In genomic region chr3:107982165-107982564, GRCh38 we compare ENCODE assay signal across 24 cellular contexts.
A peak's percentile ranks its signal among the peaks of the same experiment; 100 is the strongest.
DNase-seq lines count a peak whose midpoint lies in the region; ATAC-seq and TF ChIP-seq lines count a peak whose summit lies in the region.
"Had no signal": no experiment of that assay in that cellular context is flagged by ENCODE, and none has a peak within 500 bp of the region (broad histone marks: within the 10 kb centered on the region; RNA-seq: fewer than 3 reads in every experiment).

No MANE protein-coding gene starts in this region.

- 91% methylated on average over 1 of the region's 1 CpG for WGBS in SK-N-SH (ENCODE audit: low lambda C conversion rate)
- WGBS in neuronal stem cell (ENCODE audit: extremely low coverage in 2 of 2, insufficient read length in 2 of 2, insufficient replicate concordance in 1 of 2), 2 donors = no CpG with 5 or more reads among the region's 1 CpG
- WGBS in aorta, 2 donors = 64 to 68% methylated on average over 1 of the region's 1 CpG

- H2BK5ac ChIP-seq in neuronal stem cell (ENCODE audit: low read length) = no peak overlapping the region

- no peak for TF ChIP-seq EP300 in SK-N-SH (IDR thresholded peaks at IDR 0.05; ENCODE audit: borderline replicate concordance in 1 of 2, low read depth in 1 of 2, low read length in 1 of 2)

- peak overlapping the region; percentile 89 for H3K27ac Mint-ChIP-seq in endothelial cell (ENCODE audit: unreplicated experiment)
- H3K27ac Mint-ChIP-seq: activated CD4-positive, alpha-beta T cell treated with anti-CD3 and anti-CD28 coated beads for 36 hours; activated T-cell treated with anti-CD3 and anti-CD28 coated beads, Interleukin-2, amount 50 U/mL, for 24 hours; nephron progenitor cell; stimulated activated naive CD8-positive, alpha-beta T cell treated with anti-CD3 and anti-CD28 coated beads, Interleukin-15, Interleukin-2, amounts not matched to agents 100 ng/mL and 50 ng/mL, for 24 hours had no signal

- peaks cover 4% of the 10 kb centered on the region for H3K27me3 Mint-ChIP-seq in endothelial cell (ENCODE audit: unreplicated experiment)
- H3K27me3 Mint-ChIP-seq: activated CD4-positive, alpha-beta T cell treated with anti-CD3 and anti-CD28 coated beads for 36 hours; activated T-cell treated with anti-CD3 and anti-CD28 coated beads, Interleukin-2, amount 50 U/mL, for 24 hours; stimulated activated naive CD8-positive, alpha-beta T cell treated with anti-CD3 and anti-CD28 coated beads, Interleukin-15, Interleukin-2, amounts not matched to agents 100 ng/mL and 50 ng/mL, for 24 hours had no signal

- no peak overlapping the region for H3K14ac ChIP-seq in neuronal stem cell (ENCODE audit: low read length)

- H2BK120ac ChIP-seq in neuronal stem cell (ENCODE audit: low read depth, low read length) = no peak overlapping the region

- H4K20me1 ChIP-seq in SK-N-SH (ENCODE audit: insufficient read depth) = no peaks in the 10 kb centered on the region

- H3K9ac ChIP-seq in SK-N-SH (no peak overlapping the region), neuronal stem cell (ENCODE audit: low read depth, low read length, poor library complexity) (no peak overlapping the region)

- peaks cover 16% of the 10 kb centered on the region for H3F3A ChIP-seq in SK-N-SH (replicated peaks; ENCODE audit: insufficient read depth)

- H3K9me3 ChIP-seq in SK-N-SH (no peaks in the 10 kb centered on the region), neuronal stem cell (replicated peaks in 1 of 2; ENCODE audit: control insufficient read depth in 2 of 2, insufficient read depth in 1 of 2, low read depth in 1 of 2, low read length in 2 of 2) (no peaks in the 10 kb centered on the region), BE2C (no peaks in the 10 kb centered on the region), aorta (ENCODE audit: control insufficient read depth, low read length) (no peaks in the 10 kb centered on the region)
- H3K9me3 ChIP-seq: adrenal gland, MG63, sigmoid colon had no signal

- H2AFZ ChIP-seq in SK-N-SH (ENCODE audit: low read depth) (peak overlapping the region; percentile 31; the same call in 1 of the 2 replicates), neuronal stem cell (ENCODE audit: low read length) (peak overlapping the region; percentile 79)

- no peak overlapping the region for H2BK12ac ChIP-seq in neuronal stem cell (ENCODE audit: low read length)

- DNase-seq in SK-N-SH (no peak), NCI-H69 (lab: John Stamatoyannopoulos, UW) (peak; percentile 52), endothelial cell (ENCODE audit: low spot score) (no peak), neuronal stem cell (ENCODE audit: low spot score) (no peak), BE2C (no peak), aorta (no peak)
- DNase-seq: 8988T; activated CD4-positive, alpha-beta T cell treated with anti-CD3 and anti-CD28 coated beads for 36 hours; activated T-cell treated with anti-CD3 and anti-CD28 coated beads, Interleukin-2, amount 50 U/mL, for 24 hours; DMS79; GF-D8; glutamatergic neuron; GOT3; NCI-H1417 treated with DMSO at 0.1 percent for 48 hours; NCI-H2107; nephron progenitor cell; SHP77 treated with DMSO at 0.1 percent for 48 hours; sigmoid colon; stimulated activated CD4-positive, alpha-beta T cell treated with anti-CD3 and anti-CD28 coated beads, Interleukin-15, amount 100 ng/mL, for 24 hours had no signal

- H3K4me3 Mint-ChIP-seq in endothelial cell (ENCODE audit: unreplicated experiment) = no peak overlapping the region
- H3K4me3 Mint-ChIP-seq: activated CD4-positive, alpha-beta T cell treated with anti-CD3 and anti-CD28 coated beads for 36 hours; activated T-cell treated with anti-CD3 and anti-CD28 coated beads, Interleukin-2, amount 50 U/mL, for 24 hours; nephron progenitor cell; stimulated activated naive CD8-positive, alpha-beta T cell treated with anti-CD3 and anti-CD28 coated beads, Interleukin-15, Interleukin-2, amounts not matched to agents 100 ng/mL and 50 ng/mL, for 24 hours had no signal

- H3K36me3 ChIP-seq in SK-N-SH (replicated peaks in 1 of 2; ENCODE audit: control insufficient read depth in 1 of 2, insufficient read depth in 2 of 2, low read length in 1 of 2) (no peaks in the 10 kb centered on the region), neuronal stem cell (replicated peaks in 1 of 2; ENCODE audit: control insufficient read depth in 2 of 2, insufficient read depth in 2 of 2, low read length in 2 of 2) (no peaks in the 10 kb centered on the region), BE2C (no peaks in the 10 kb centered on the region), aorta (ENCODE audit: control insufficient read depth in 1 of 2, insufficient read depth in 2 of 2, low read length in 1 of 2) (no peaks in the 10 kb centered on the region)
- H3K36me3 ChIP-seq: adrenal gland, MG63, sigmoid colon had no signal

- H3K27me3 ChIP-seq in SK-N-SH (ENCODE audit: insufficient read depth) (no peaks in the 10 kb centered on the region), neuronal stem cell (ENCODE audit: control insufficient read depth in 3 of 3, insufficient read depth in 3 of 3, low read depth in 1 of 3, low read length in 3 of 3) (no peaks in the 10 kb centered on the region), BE2C (no peaks in the 10 kb centered on the region), aorta (ENCODE audit: control insufficient read depth in 1 of 2, insufficient read depth in 2 of 2, low read length in 1 of 2) (no peaks in the 10 kb centered on the region)
- H3K27me3 ChIP-seq: adrenal gland, MG63, sigmoid colon had no signal

- H3K79me2 ChIP-seq in SK-N-SH (ENCODE audit: insufficient read depth) = no peaks in the 10 kb centered on the region

- no peak overlapping the region for H4K8ac ChIP-seq in neuronal stem cell (ENCODE audit: low read depth, low read length)

- TF ChIP-seq RAD21 in SK-N-SH (IDR thresholded peaks at IDR 0.05; ENCODE audit: low read length) = no peak

- H3K4me3 ChIP-seq in SK-N-SH (ENCODE audit: low read depth in 2 of 2, low read length in 1 of 2) (no peak overlapping the region), neuronal stem cell (ENCODE audit: low read length in 2 of 2) (no peak overlapping the region), BE2C (ENCODE audit: low read depth, low read length) (no peak overlapping the region), aorta (ENCODE audit: low read length in 2 of 2) (no peak overlapping the region)
- H3K4me3 ChIP-seq: adrenal gland, MG63, sigmoid colon had no signal

- H3K9me2 ChIP-seq in SK-N-SH = no peaks in the 10 kb centered on the region

- CTCF ChIA-PET in SK-N-SH (lab: Yijun Ruan, JAX) = interaction anchor here (0.6 to 1.8 kb wide), 2 partner anchors 44 to 230 kb away, joined by 3 to 5 read pairs; no protein-coding TSS in a partner anchor

- peak overlapping the region in 1 of 2 experiments; percentile 0; a peak in 1 of 4 replicates for H3K27ac ChIP-seq in SK-N-SH (ENCODE audit: low read depth in 2 of 2, low read length in 1 of 2)
- no peak overlapping the region for H3K27ac ChIP-seq in neuronal stem cell (replicated peaks; ENCODE audit: low read length)
- no peak overlapping the region for H3K27ac ChIP-seq in aorta (ENCODE audit: low read depth in 1 of 2, low read length in 2 of 2)
- H3K27ac ChIP-seq: adrenal gland had no signal

- H2BK15ac ChIP-seq in neuronal stem cell (ENCODE audit: low read length) = no peak overlapping the region

- H3K4me2 ChIP-seq in SK-N-SH (no peak overlapping the region), neuronal stem cell (ENCODE audit: insufficient read depth, low read length, poor library complexity, severe bottlenecking) (no peak overlapping the region)

- H3K4me1 ChIP-seq in SK-N-SH (ENCODE audit: control insufficient read depth in 1 of 2, insufficient read depth in 2 of 2, low read depth in 1 of 2, low read length in 1 of 2) = peaks cover 11 to 19% of the 10 kb centered on the region in 2 experiments; a peak in 3 of 4 replicates
- H3K4me1 ChIP-seq in neuronal stem cell (ENCODE audit: control insufficient read depth in 2 of 2, insufficient read depth in 1 of 2, low read depth in 1 of 2, low read length in 2 of 2) = peaks cover 9 to 35% of the 10 kb centered on the region in 2 donors
- H3K4me1 ChIP-seq in BE2C = peaks cover 27% of the 10 kb centered on the region
- H3K4me1 ChIP-seq in aorta (ENCODE audit: control insufficient read depth in 1 of 2, insufficient read depth in 2 of 2, low read length in 2 of 2) = peaks cover 2 to 3% of the 10 kb centered on the region in 2 donors

- POLR2A ChIA-PET in SK-N-SH (lab: Yijun Ruan, JAX) = no interaction called here

- no peaks in the 10 kb centered on the region for H3K79me1 ChIP-seq in neuronal stem cell (ENCODE audit: low read depth, low read length)

- H2AK5ac ChIP-seq in neuronal stem cell (ENCODE audit: low read depth, low read length) = no peak overlapping the region

- intact Hi-C loops in aorta (cut with DNase I) = no loop called here

- no peaks in the 10 kb centered on the region for H3K9me3 Mint-ChIP-seq in endothelial cell (ENCODE audit: unreplicated experiment)
- H3K9me3 Mint-ChIP-seq: activated T-cell treated with anti-CD3 and anti-CD28 coated beads, Interleukin-2, amount 50 U/mL, for 24 hours; nephron progenitor cell; stimulated activated naive CD8-positive, alpha-beta T cell treated with anti-CD3 and anti-CD28 coated beads, Interleukin-15, Interleukin-2, amounts not matched to agents 100 ng/mL and 50 ng/mL, for 24 hours had no signal

- no peak overlapping the region for H4K91ac ChIP-seq in neuronal stem cell (ENCODE audit: low read depth, low read length, poor library complexity)

- TF ChIP-seq CTCF in SK-N-SH (IDR thresholded peaks at IDR 0.05) = no peak
- no peak for TF ChIP-seq CTCF in endothelial cell (IDR thresholded peaks at IDR 0.05; ENCODE audit: unreplicated experiment)
- TF ChIP-seq CTCF in BE2C (IDR thresholded peaks at IDR 0.05; ENCODE audit: low read depth, low read length) = no peak

- H3K36me3 Mint-ChIP-seq in endothelial cell (ENCODE audit: low read depth, unreplicated experiment) = no peaks in the 10 kb centered on the region

- H3K4me1 Mint-ChIP-seq in endothelial cell (ENCODE audit: unreplicated experiment) = peaks cover 26% of the 10 kb centered on the region

- H3K18ac ChIP-seq in neuronal stem cell (ENCODE audit: low read length) = no peak overlapping the region

- H3K23ac ChIP-seq in neuronal stem cell (ENCODE audit: low read depth, low read length, poor library complexity) = no peak overlapping the region

- no peak overlapping the region for H3K4ac ChIP-seq in neuronal stem cell (ENCODE audit: low read length)

- ATAC-seq in SK-N-SH treated with all-trans-retinoic acid at 6 μM for 48 hours (no peak; the same call in 2 of the 3 replicates), GM21723 (IDR thresholded peaks at IDR 0.05; ENCODE audit: unreplicated experiment) (no peak), aorta (ENCODE audit: low FRiP score) (no peak)
- ATAC-seq: activated CD4-positive, alpha-beta T cell treated with anti-CD3 and anti-CD28 coated beads for 36 hours had no signal

TF ChIP-seq in SK-N-SH treated with all-trans-retinoic acid at 6 μM for 48 hours, 23 proteins besides CTCF, POLR2A, EP300 and RAD21 (continues in another document):
- no peak for TF ChIP-seq SNAI2 (CRISPR knock-in tag; IDR thresholded peaks at IDR 0.05)
- TF ChIP-seq TCF4 (CRISPR knock-in tag; IDR thresholded peaks at IDR 0.05; ENCODE audit: borderline replicate concordance) = no peak
